ENCODE assay signal across 10 cellular contexts in the genomic region with DNA sequence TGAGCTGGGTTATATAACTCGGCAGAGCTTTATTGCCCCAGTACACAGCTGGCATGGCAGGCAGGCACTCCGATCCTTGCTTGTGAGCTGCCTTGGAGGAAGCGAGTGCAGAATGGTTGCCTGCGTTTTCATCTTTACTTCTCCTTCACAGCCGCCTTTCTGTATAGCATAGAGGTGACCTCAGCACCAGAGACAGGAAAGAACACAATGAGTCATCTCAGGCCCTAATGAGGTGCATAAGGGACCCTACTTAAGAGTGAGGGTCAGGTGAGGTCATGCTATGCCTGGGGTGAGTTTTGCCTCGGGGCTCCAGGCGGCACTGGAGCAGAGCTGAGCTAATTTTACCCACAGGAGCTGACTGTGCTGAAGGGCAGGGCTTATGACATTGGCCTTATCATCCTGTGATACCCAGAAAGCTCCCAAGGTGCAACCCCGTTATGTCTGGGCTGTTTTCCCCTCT. TPM values are rescaled to one million over a fixed set of nuclear protein-coding genes. Genes with fewer than 3 reads are reported as not detected.
DNase-seq lines count a peak whose midpoint lies in the region; ATAC-seq, FAIRE-seq and TF ChIP-seq lines count a peak whose summit lies in the region.
"Had no signal": no experiment of that assay in that cellular context is flagged by ENCODE, and none has a peak within 500 bp of the region (broad histone marks: within the 10 kb centered on the region; RNA-seq: fewer than 3 reads in every experiment).

No MANE protein-coding gene starts in this region.

- TF ChIP-seq RAD21 in A549 (conservative IDR thresholded peaks at IDR 0.05 in 1 of 2, IDR thresholded peaks at IDR 0.05 in 1 of 2) = no peak

- H3K9me3 ChIP-seq in A549 (no peaks in the 10 kb centered on the region), PC-9 (ENCODE audit: insufficient read depth, low read depth) (no peaks in the 10 kb centered on the region)

- 71% methylated on average over 8 of the region's 8 CpGs for WGBS in A549 (ENCODE audit: missing lambda C conversion rate)

- no TSS peak for BruUV-seq in PC-9 (replicated peaks; lab: Mats Ljungman, UMichigan)

- no peak overlapping the region for H2AFZ ChIP-seq in PC-9

- ATAC-seq in A549 = no peak; a peak in 1 of 6 replicates
- peak; percentile 74 for ATAC-seq in GM18867 (IDR thresholded peaks at IDR 0.05; ENCODE audit: unreplicated experiment)

- FAIRE-seq in A549 (lab: Jason Lieb, UNC) (no peak), GM12891 (lab: Jason Lieb, UNC) (no peak)

- H3K4me1 ChIP-seq in A549 = peaks cover 28% of the 10 kb centered on the region
- peaks cover 24% of the 10 kb centered on the region for H3K4me1 ChIP-seq in PC-9 (replicated peaks; ENCODE audit: insufficient read depth)

- no peak for TF ChIP-seq EP300 in A549 (IDR thresholded peaks at IDR 0.05)

- DNase-seq in A549 (ENCODE audit: low read depth in 1 of 2, low spot score in 1 of 2) = no peak
- peak; percentile 61 to 70 for DNase-seq in PC-9
- DNase-seq in iPS-NIHi7 (ENCODE audit: extremely low spot score) = peak; percentile 54
- no peak for DNase-seq in NCI-H345 treated with DMSO at 0.1 percent for 48 hours (lab: John Stamatoyannopoulos, UW; ENCODE audit: unreplicated experiment)
- DNase-seq in occipital lobe (lab: John Stamatoyannopoulos, UW) = no peak
- DNase-seq in posterior vena cava (ENCODE audit: low spot score) = no peak
- no peak for DNase-seq in GM12891 (ENCODE audit: insufficient read length, low spot score)
- DNase-seq: CD8-positive, alpha-beta memory T cell; KG1 had no signal

- no peaks in the 10 kb centered on the region for H3K27me3 ChIP-seq in PC-9 (ENCODE audit: insufficient read depth, low read depth)

- H3K27ac ChIP-seq in A549 (peak overlapping the region in 1 of 2 experiments; percentile 36; a peak in 1 of 6 replicates), PC-9 (no peak overlapping the region)

- TF ChIP-seq CTCF in A549 (IDR thresholded peaks at IDR 0.05) (no peak), PC-9 (conservative IDR thresholded peaks at IDR 0.05) (no peak)

- TF ChIP-seq POLR2A in A549 (IDR thresholded peaks at IDR 0.05; ENCODE audit: low read length) (no peak), GM12891 (IDR thresholded peaks at IDR 0.05; ENCODE audit: low read depth, low read length) (no peak)

- peaks cover 58% of the 10 kb centered on the region for H3K79me2 ChIP-seq in PC-9 (ENCODE audit: low read depth)

- intact Hi-C loops in PC-9 (cut with micrococcal nuclease; ENCODE audit: unreplicated experiment) (loop anchor here (2.0 kb wide), 1 partner anchor 33 kb away; no protein-coding TSS in a partner anchor), posterior vena cava (cut with DNase I) (no loop called here)

- H3K4me3 ChIP-seq in A549 (no peak overlapping the region), PC-9 (no peak overlapping the region)

- H4K20me1 ChIP-seq in PC-9 (ENCODE audit: insufficient read depth) = peaks cover under 1% of the 10 kb centered on the region; the same call in 1 of the 2 replicates

- POLR2A ChIA-PET in A549 (lab: Yijun Ruan, JAX) = no interaction called here
- POLR2A ChIA-PET in PC-9 (lab: Charles Lee; ENCODE audit: unreplicated experiment) = interaction anchor here (0.6 kb wide), 1 partner anchor 1058 kb away, joined by 6 read pairs; a partner anchor contains a TSS

- no peaks in the 10 kb centered on the region for H3K9me2 ChIP-seq in PC-9 (ENCODE audit: insufficient read depth)

- CTCF ChIA-PET in A549 (lab: Yijun Ruan, JAX) (interaction anchor here (1.0 to 2.2 kb wide), 3 partner anchors 11 to 415 kb away, joined by 3 to 5 read pairs (median 3); no protein-coding TSS in a partner anchor), PC-9 (lab: Charles Lee) (interaction anchor here (0.5 kb wide), 1 partner anchor 236 kb away, joined by 3 read pairs; no protein-coding TSS in a partner anchor)

- 0 out of 3 replicates have a peak overlapping the region, but pooled peaks have one; percentile 8 for H3K4me2 ChIP-seq in A549
- H3K4me2 ChIP-seq in PC-9 = peak overlapping the region; percentile 21

- peaks cover 6% of the 10 kb centered on the region; the same call in 1 of the 2 replicates for H3K36me3 ChIP-seq in PC-9 (ENCODE audit: low read depth)

- no peaks in the 10 kb centered on the region; the same call in 1 of the 2 replicates for H3F3A ChIP-seq in PC-9 (ENCODE audit: insufficient read depth, low read depth)

TF ChIP-seq in A549, 52 proteins besides CTCF, POLR2A, EP300 and RAD21:
- no peak for TF ChIP-seq CHD4 (IDR thresholded peaks at IDR 0.05; ENCODE audit: borderline replicate concordance)

TF ChIP-seq in GM12891, 5 proteins besides CTCF, POLR2A, EP300 and RAD21:
- TF ChIP-seq SPI1 (IDR thresholded peaks at IDR 0.05; ENCODE audit: low read depth, low read length) (no peak), TAF1 (IDR thresholded peaks at IDR 0.05; ENCODE audit: low read depth, low read length) (no peak), POLR2AphosphoS5 (IDR thresholded peaks at IDR 0.05; ENCODE audit: low read depth, low read length) (no peak), POU2F2 (IDR thresholded peaks at IDR 0.05; ENCODE audit: low read depth, low read length) (no peak), PAX5 (IDR thresholded peaks at IDR 0.05; ENCODE audit: insufficient read depth, low read length, severe bottlenecking) (no peak)

RNA-seq across cellular contexts. Expression of a gene that starts 43.5 kb away (rescaled TPM):
- polyA plus RNA-seq in A549 (2011; rRNA removed) (30.4 and 30.8 TPM in 2 replicates), A549 (2017; fragmentation: RNase III; extraction: RNeasy Plus Mini Kit Qiagen cat#74134 plus additional on column Dnase treatment) (11.0 to 14.9 TPM (median 12.2 TPM) in 3 replicates)
- polyA plus RNA-seq in A549 (2012; cell fraction: cytosol; rRNA removed) = 3.4 and 5.3 TPM in 2 replicates
- 11.9 and 13.1 TPM in 2 replicates for polyA plus RNA-seq in A549 (2012; cell fraction: nucleus; rRNA removed)
- polyA minus RNA-seq in A549 (2011; rRNA and poly(A)+ RNA removed) = 405 and 592 TPM in 2 replicates
- total RNA-seq in PC-9 (2021) (113 and 148 TPM in 2 replicates), occipital lobe (11.7 TPM), posterior vena cava (1,000 to 10,000 TPM; 1,601 to 1,705 TPM)
- 0.22 TPM for polyA plus RNA-seq in GM12891 (2012; ENCODE audit: low read depth, missing spikeins)

Comparison
In these comparisons a context has a peak if more than half of its experiments do, and no peak if none do; other contexts are left out.
1. DNase-seq: peak in PC-9 (2 of 2) and iPS-NIHi7 (single experiment); none in A549 (0 of 2), NCI-H345 treated with DMSO at 0.1 percent for 48 hours (single experiment), occipital lobe (single experiment), posterior vena cava (single experiment) and GM12891 (single experiment).